Comparison of ENCODE assay signal across 1 cellular context in the genomic region with DNA sequence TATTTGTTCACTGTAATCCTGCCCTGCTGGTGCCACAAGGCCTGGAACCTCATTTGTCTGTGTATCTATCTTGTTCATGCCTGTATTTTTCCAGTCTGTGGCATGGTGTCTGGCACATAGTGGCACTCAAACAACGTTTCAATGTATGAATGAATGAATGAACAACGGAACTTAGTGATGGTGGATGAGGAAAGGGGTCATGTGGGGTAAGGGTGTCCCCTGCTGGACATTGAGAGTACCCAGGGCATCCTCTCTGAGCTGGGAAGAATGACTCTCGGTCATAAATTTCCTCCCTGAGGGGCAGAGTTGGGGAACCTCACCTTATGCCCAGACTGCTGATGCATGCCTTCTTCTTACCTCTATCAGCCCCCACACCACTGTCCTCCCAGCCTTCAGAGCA.
A peak's percentile ranks its signal among the peaks of the same experiment; 100 is the strongest.
TF ChIP-seq lines count a peak whose summit lies in the region.

No MANE protein-coding gene starts in this region.

TF ChIP-seq in K562, 482 proteins besides CTCF, POLR2A, EP300 and RAD21 (continued from another document):
- TF ChIP-seq, protein P1, sequence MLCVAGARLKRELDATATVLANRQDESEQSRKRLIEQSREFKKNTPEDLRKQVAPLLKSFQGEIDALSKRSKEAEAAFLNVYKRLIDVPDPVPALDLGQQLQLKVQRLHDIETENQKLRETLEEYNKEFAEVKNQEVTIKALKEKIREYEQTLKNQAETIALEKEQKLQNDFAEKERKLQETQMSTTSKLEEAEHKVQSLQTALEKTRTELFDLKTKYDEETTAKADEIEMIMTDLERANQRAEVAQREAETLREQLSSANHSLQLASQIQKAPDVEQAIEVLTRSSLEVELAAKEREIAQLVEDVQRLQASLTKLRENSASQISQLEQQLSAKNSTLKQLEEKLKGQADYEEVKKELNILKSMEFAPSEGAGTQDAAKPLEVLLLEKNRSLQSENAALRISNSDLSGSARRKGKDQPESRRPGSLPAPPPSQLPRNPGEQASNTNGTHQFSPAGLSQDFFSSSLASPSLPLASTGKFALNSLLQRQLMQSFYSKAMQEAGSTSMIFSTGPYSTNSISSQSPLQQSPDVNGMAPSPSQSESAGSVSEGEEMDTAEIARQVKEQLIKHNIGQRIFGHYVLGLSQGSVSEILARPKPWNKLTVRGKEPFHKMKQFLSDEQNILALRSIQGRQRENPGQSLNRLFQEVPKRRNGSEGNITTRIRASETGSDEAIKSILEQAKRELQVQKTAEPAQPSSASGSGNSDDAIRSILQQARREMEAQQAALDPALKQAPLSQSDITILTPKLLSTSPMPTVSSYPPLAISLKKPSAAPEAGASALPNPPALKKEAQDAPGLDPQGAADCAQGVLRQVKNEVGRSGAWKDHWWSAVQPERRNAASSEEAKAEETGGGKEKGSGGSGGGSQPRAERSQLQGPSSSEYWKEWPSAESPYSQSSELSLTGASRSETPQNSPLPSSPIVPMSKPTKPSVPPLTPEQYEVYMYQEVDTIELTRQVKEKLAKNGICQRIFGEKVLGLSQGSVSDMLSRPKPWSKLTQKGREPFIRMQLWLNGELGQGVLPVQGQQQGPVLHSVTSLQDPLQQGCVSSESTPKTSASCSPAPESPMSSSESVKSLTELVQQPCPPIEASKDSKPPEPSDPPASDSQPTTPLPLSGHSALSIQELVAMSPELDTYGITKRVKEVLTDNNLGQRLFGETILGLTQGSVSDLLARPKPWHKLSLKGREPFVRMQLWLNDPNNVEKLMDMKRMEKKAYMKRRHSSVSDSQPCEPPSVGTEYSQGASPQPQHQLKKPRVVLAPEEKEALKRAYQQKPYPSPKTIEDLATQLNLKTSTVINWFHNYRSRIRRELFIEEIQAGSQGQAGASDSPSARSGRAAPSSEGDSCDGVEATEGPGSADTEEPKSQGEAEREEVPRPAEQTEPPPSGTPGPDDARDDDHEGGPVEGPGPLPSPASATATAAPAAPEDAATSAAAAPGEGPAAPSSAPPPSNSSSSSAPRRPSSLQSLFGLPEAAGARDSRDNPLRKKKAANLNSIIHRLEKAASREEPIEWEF (CRISPR knock-in tag; IDR thresholded peaks at IDR 0.05): no peak
- TF ChIP-seq ATF1 (CRISPR knock-in tag; IDR thresholded peaks at IDR 0.05): no peak
- 0 out of 2 replicates have a peak, but pooled peaks have one; percentile 41 for TF ChIP-seq ATF1 (tag; IDR thresholded peaks at IDR 0.05)
- TF ChIP-seq ETV1 (tag; conservative IDR thresholded peaks at IDR 0.05; ENCODE audit: low read depth): peak; percentile 39; the same call in 1 of the 2 replicates
- 0 out of 2 replicates have a peak, but pooled peaks have one; percentile 43 for TF ChIP-seq LCOR (CRISPR knock-in tag; IDR thresholded peaks at IDR 0.05)
- TF ChIP-seq TOE1 (IDR thresholded peaks at IDR 0.05; ENCODE audit: borderline replicate concordance): peak; percentile 54; the same call in 1 of the 2 replicates
- no peak for TF ChIP-seq TOE1 (CRISPR knock-in tag; IDR thresholded peaks at IDR 0.05; ENCODE audit: borderline replicate concordance, low read depth)
- peak; percentile 14 for TF ChIP-seq DACH1 (IDR thresholded peaks at IDR 0.05; ENCODE audit: partially characterized antibody)
- TF ChIP-seq, protein P2, sequence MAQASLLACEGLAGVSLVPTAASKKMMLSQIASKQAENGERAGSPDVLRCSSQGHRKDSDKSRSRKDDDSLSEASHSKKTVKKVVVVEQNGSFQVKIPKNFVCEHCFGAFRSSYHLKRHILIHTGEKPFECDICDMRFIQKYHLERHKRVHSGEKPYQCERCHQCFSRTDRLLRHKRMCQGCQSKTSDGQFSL (CRISPR knock-in tag; IDR thresholded peaks at IDR 0.05): peak; percentile 41; the same call in 1 of the 2 replicates
- TF ChIP-seq, protein P2 (tag; IDR thresholded peaks at IDR 0.05): no peak
- TF ChIP-seq, protein P3, sequence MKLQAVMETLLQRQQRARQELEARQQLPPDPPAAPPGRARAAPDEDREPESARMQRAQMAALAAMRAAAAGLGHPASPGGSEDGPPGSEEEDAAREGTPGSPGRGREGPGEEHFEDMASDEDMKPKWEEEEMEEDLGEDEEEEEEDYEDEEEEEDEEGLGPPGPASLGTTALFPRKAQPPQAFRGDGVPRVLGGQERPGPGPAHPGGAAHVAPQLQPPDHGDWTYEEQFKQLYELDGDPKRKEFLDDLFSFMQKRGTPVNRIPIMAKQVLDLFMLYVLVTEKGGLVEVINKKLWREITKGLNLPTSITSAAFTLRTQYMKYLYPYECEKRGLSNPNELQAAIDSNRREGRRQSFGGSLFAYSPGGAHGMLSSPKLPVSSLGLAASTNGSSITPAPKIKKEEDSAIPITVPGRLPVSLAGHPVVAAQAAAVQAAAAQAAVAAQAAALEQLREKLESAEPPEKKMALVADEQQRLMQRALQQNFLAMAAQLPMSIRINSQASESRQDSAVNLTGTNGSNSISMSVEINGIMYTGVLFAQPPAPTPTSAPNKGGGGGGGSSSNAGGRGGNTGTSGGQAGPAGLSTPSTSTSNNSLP (IDR thresholded peaks at IDR 0.05; ENCODE audit: borderline replicate concordance, low read depth, low read length): peak; percentile 51; the same call in 1 of the 2 replicates
- TF ChIP-seq, protein P4, sequence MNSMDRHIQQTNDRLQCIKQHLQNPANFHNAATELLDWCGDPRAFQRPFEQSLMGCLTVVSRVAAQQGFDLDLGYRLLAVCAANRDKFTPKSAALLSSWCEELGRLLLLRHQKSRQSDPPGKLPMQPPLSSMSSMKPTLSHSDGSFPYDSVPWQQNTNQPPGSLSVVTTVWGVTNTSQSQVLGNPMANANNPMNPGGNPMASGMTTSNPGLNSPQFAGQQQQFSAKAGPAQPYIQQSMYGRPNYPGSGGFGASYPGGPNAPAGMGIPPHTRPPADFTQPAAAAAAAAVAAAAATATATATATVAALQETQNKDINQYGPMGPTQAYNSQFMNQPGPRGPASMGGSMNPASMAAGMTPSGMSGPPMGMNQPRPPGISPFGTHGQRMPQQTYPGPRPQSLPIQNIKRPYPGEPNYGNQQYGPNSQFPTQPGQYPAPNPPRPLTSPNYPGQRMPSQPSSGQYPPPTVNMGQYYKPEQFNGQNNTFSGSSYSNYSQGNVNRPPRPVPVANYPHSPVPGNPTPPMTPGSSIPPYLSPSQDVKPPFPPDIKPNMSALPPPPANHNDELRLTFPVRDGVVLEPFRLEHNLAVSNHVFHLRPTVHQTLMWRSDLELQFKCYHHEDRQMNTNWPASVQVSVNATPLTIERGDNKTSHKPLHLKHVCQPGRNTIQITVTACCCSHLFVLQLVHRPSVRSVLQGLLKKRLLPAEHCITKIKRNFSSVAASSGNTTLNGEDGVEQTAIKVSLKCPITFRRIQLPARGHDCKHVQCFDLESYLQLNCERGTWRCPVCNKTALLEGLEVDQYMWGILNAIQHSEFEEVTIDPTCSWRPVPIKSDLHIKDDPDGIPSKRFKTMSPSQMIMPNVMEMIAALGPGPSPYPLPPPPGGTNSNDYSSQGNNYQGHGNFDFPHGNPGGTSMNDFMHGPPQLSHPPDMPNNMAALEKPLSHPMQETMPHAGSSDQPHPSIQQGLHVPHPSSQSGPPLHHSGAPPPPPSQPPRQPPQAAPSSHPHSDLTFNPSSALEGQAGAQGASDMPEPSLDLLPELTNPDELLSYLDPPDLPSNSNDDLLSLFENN (IDR thresholded peaks at IDR 0.05; ENCODE audit: low read depth in 2 of 2, low read length in 2 of 2): no peak
- TF ChIP-seq HBP1 (CRISPR knock-in tag; IDR thresholded peaks at IDR 0.05): 0 out of 2 replicates have a peak, but pooled peaks have one; percentile 12
- peak; percentile 67; the same call in 1 of the 2 replicates for TF ChIP-seq RB1 (IDR thresholded peaks at IDR 0.05; ENCODE audit: low read depth)
- TF ChIP-seq, protein P5, sequence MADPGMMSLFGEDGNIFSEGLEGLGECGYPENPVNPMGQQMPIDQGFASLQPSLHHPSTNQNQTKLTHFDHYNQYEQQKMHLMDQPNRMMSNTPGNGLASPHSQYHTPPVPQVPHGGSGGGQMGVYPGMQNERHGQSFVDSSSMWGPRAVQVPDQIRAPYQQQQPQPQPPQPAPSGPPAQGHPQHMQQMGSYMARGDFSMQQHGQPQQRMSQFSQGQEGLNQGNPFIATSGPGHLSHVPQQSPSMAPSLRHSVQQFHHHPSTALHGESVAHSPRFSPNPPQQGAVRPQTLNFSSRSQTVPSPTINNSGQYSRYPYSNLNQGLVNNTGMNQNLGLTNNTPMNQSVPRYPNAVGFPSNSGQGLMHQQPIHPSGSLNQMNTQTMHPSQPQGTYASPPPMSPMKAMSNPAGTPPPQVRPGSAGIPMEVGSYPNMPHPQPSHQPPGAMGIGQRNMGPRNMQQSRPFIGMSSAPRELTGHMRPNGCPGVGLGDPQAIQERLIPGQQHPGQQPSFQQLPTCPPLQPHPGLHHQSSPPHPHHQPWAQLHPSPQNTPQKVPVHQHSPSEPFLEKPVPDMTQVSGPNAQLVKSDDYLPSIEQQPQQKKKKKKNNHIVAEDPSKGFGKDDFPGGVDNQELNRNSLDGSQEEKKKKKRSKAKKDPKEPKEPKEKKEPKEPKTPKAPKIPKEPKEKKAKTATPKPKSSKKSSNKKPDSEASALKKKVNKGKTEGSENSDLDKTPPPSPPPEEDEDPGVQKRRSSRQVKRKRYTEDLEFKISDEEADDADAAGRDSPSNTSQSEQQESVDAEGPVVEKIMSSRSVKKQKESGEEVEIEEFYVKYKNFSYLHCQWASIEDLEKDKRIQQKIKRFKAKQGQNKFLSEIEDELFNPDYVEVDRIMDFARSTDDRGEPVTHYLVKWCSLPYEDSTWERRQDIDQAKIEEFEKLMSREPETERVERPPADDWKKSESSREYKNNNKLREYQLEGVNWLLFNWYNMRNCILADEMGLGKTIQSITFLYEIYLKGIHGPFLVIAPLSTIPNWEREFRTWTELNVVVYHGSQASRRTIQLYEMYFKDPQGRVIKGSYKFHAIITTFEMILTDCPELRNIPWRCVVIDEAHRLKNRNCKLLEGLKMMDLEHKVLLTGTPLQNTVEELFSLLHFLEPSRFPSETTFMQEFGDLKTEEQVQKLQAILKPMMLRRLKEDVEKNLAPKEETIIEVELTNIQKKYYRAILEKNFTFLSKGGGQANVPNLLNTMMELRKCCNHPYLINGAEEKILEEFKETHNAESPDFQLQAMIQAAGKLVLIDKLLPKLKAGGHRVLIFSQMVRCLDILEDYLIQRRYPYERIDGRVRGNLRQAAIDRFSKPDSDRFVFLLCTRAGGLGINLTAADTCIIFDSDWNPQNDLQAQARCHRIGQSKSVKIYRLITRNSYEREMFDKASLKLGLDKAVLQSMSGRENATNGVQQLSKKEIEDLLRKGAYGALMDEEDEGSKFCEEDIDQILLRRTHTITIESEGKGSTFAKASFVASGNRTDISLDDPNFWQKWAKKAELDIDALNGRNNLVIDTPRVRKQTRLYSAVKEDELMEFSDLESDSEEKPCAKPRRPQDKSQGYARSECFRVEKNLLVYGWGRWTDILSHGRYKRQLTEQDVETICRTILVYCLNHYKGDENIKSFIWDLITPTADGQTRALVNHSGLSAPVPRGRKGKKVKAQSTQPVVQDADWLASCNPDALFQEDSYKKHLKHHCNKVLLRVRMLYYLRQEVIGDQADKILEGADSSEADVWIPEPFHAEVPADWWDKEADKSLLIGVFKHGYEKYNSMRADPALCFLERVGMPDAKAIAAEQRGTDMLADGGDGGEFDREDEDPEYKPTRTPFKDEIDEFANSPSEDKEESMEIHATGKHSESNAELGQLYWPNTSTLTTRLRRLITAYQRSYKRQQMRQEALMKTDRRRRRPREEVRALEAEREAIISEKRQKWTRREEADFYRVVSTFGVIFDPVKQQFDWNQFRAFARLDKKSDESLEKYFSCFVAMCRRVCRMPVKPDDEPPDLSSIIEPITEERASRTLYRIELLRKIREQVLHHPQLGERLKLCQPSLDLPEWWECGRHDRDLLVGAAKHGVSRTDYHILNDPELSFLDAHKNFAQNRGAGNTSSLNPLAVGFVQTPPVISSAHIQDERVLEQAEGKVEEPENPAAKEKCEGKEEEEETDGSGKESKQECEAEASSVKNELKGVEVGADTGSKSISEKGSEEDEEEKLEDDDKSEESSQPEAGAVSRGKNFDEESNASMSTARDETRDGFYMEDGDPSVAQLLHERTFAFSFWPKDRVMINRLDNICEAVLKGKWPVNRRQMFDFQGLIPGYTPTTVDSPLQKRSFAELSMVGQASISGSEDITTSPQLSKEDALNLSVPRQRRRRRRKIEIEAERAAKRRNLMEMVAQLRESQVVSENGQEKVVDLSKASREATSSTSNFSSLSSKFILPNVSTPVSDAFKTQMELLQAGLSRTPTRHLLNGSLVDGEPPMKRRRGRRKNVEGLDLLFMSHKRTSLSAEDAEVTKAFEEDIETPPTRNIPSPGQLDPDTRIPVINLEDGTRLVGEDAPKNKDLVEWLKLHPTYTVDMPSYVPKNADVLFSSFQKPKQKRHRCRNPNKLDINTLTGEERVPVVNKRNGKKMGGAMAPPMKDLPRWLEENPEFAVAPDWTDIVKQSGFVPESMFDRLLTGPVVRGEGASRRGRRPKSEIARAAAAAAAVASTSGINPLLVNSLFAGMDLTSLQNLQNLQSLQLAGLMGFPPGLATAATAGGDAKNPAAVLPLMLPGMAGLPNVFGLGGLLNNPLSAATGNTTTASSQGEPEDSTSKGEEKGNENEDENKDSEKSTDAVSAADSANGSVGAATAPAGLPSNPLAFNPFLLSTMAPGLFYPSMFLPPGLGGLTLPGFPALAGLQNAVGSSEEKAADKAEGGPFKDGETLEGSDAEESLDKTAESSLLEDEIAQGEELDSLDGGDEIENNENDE (IDR thresholded peaks at IDR 0.05; ENCODE audit: low read depth, low read length): no peak
- TF ChIP-seq TFAP4 (CRISPR knock-in tag; IDR thresholded peaks at IDR 0.05; ENCODE audit: borderline replicate concordance): peak; percentile 14; the same call in 1 of the 2 replicates
- no peak for TF ChIP-seq ZKSCAN3 (CRISPR knock-in tag; IDR thresholded peaks at IDR 0.05)
